In genomic region chr1:226117330-226117729, GRCh38 we compare ENCODE assay signal across 6 cellular contexts.
"Had no signal": no experiment of that assay in that cellular context is flagged by ENCODE, and none has a peak within 500 bp of the region (broad histone marks: within the 10 kb centered on the region; RNA-seq: fewer than 3 reads in every experiment).

No MANE protein-coding gene starts in this region.

- H3K9ac ChIP-seq: KMS-11 had no signal

- DNase-seq: H9, HCEC 1CT, HFFc6, KBM-7 had no signal

- ATAC-seq: GM23338 had no signal

- H3K4me3 ChIP-seq: GM23338 had no signal

- H3K4me2 ChIP-seq: GM23338, KMS-11 had no signal

- H3K9me3 Mint-ChIP-seq: HFFc6 had no signal

- H3K27ac Mint-ChIP-seq: GM23338, H9, HFFc6 had no signal

- H2AFZ ChIP-seq: GM23338 had no signal

- H3K27ac ChIP-seq: KMS-11 had no signal

- H3K4me3 Mint-ChIP-seq: GM23338, H9, HFFc6 had no signal
